ENCODE assay signal across 8 cellular contexts in genomic region chr2:67780841-67781240, GRCh38.
DNase-seq lines count a peak whose midpoint lies in the region; TF ChIP-seq lines count a peak whose summit lies in the region.
"Not testable (repeated sequence)": the region's sequence is repeated elsewhere in the genome, so short reads cannot be mapped to it uniquely, and the experiment has no call there.

No MANE protein-coding gene starts in this region.

- H4K20me1 ChIP-seq in fibroblast of lung (ENCODE audit: control insufficient read depth, extremely low read depth, insufficient read depth, low read length), result not testable (repeated sequence)

- H3K27ac Mint-ChIP-seq in MCF 10A (ENCODE audit: low read depth, unreplicated experiment), result peak overlapping the region; percentile 32
- H3K27ac Mint-ChIP-seq in osteocyte (ENCODE audit: unreplicated experiment), result peak overlapping the region; percentile 7

- TF ChIP-seq POLR2A in thyroid gland (IDR thresholded peaks at IDR 0.05), result not testable (repeated sequence)

- BruUV-seq in MCF 10A (replicated peaks; lab: Mats Ljungman, UMichigan), result not testable (repeated sequence)

- H3K9ac ChIP-seq in adipocyte (ENCODE audit: low read length); fibroblast of lung (ENCODE audit: insufficient read depth, low read length): not testable (repeated sequence)

- intact Hi-C loops in MCF 10A (cut with micrococcal nuclease); thyroid gland (cut with DNase I): not testable (repeated sequence)

- H2AFZ ChIP-seq in ACC112 (ENCODE audit: low read length, unreplicated experiment); fibroblast of lung (ENCODE audit: low read length): not testable (repeated sequence)

- WGBS in thyroid gland, 2 donors, result 32 to 42% methylated on average over 5 of the region's 5 CpGs

- not testable (repeated sequence) for H3K36me3 Mint-ChIP-seq in MCF 10A (ENCODE audit: insufficient read depth, unreplicated experiment); osteocyte (ENCODE audit: unreplicated experiment)

- DNase-seq in HCEC 1CT (peak; percentile 41), adipocyte (ENCODE audit: low read depth) (peak; percentile 36), fibroblast of lung (ENCODE audit: low read depth in 2 of 2) (peak; percentile 16 to 38), foreskin fibroblast (peak; percentile 59 to 65), thyroid gland (peak; percentile 44 to 54)
- not testable (repeated sequence) for DNase-seq in MCF 10A (ENCODE audit: unreplicated experiment); osteocyte (ENCODE audit: extremely low spot score, unreplicated experiment)

- not testable (repeated sequence) for H3K9me3 Mint-ChIP-seq in MCF 10A (ENCODE audit: unreplicated experiment); osteocyte (ENCODE audit: unreplicated experiment)

- H3K27me3 Mint-ChIP-seq in MCF 10A (ENCODE audit: insufficient read depth, unreplicated experiment); osteocyte (ENCODE audit: unreplicated experiment): not testable (repeated sequence)

- H3K4me1 Mint-ChIP-seq in MCF 10A (ENCODE audit: insufficient read depth, unreplicated experiment) (peaks cover 15% of the 10 kb centered on the region), osteocyte (ENCODE audit: unreplicated experiment) (peaks cover 20% of the 10 kb centered on the region)

- not testable (repeated sequence) for H3K4me3 Mint-ChIP-seq in MCF 10A (ENCODE audit: unreplicated experiment); osteocyte (ENCODE audit: unreplicated experiment)

- peaks cover 32% of the 10 kb centered on the region for H3K4me1 ChIP-seq in ACC112 (ENCODE audit: control insufficient read depth, insufficient read depth, low read length, unreplicated experiment)
- not testable (repeated sequence) for H3K4me1 ChIP-seq in adipocyte (ENCODE audit: control insufficient read depth, insufficient read depth, low read length); fibroblast of lung (ENCODE audit: control insufficient read depth, extremely low read depth, insufficient read depth, low read length)
- H3K4me1 ChIP-seq in thyroid gland, result peaks cover 26 to 30% of the 10 kb centered on the region in 2 donors

- not testable (repeated sequence) for H3K36me3 ChIP-seq in ACC112 (ENCODE audit: insufficient read depth, low read length); adipocyte (ENCODE audit: control insufficient read depth, insufficient read depth, low read length, severe bottlenecking); fibroblast of lung (ENCODE audit: control insufficient read depth, insufficient read depth, low read length); thyroid gland

- H3K79me2 ChIP-seq in ACC112 (ENCODE audit: control insufficient read depth, insufficient read depth, low read length, unreplicated experiment); fibroblast of lung (ENCODE audit: control insufficient read depth, insufficient read depth, low read length): not testable (repeated sequence)

- not testable (repeated sequence) for H3K4me3 ChIP-seq in ACC112 (ENCODE audit: low read depth, low read length); adipocyte (ENCODE audit: low read length); fibroblast of lung (replicated peaks in 1 of 4; ENCODE audit: control extremely low read depth in 1 of 4, insufficient read depth in 1 of 4, low read depth in 3 of 4, low read length in 4 of 4); foreskin fibroblast (ENCODE audit: low read depth in 1 of 2, low read length in 2 of 2); thyroid gland (replicated peaks in 1 of 3)

- not testable (repeated sequence) for H3K27me3 ChIP-seq in ACC112 (ENCODE audit: insufficient read depth, low read length); adipocyte (replicated peaks; ENCODE audit: control insufficient read depth, insufficient read depth, low read length); fibroblast of lung (ENCODE audit: control insufficient read depth, insufficient read depth, low read length); thyroid gland

- TF ChIP-seq CTCF in MCF 10A (IDR thresholded peaks at IDR 0.05; ENCODE audit: unreplicated experiment); fibroblast of lung (conservative IDR thresholded peaks at IDR 0.05 in 1 of 2, IDR thresholded peaks at IDR 0.05 in 1 of 2; ENCODE audit: low read depth in 1 of 2, low read length in 2 of 2); foreskin fibroblast (IDR thresholded peaks at IDR 0.05; ENCODE audit: low read depth, low read length); osteocyte (IDR thresholded peaks at IDR 0.05); thyroid gland (IDR thresholded peaks at IDR 0.05): not testable (repeated sequence)

- H3K27ac ChIP-seq in ACC112 (ENCODE audit: low read depth, low read length) (peak overlapping the region; percentile 8; the same call in 1 of the 2 replicates), thyroid gland (peak overlapping the region; percentile 69 to 89 (median 87))
- H3K27ac ChIP-seq in fibroblast of lung (ENCODE audit: insufficient read depth, low read length), result not testable (repeated sequence)

- H3K4me2 ChIP-seq in fibroblast of lung (ENCODE audit: extremely low read depth, insufficient read depth, low read length), result not testable (repeated sequence)

- CTCF ChIA-PET in MCF 10A (lab: Yijun Ruan, JAX), result interaction anchor here (0.6 to 0.7 kb wide), 2 partner anchors 9 to 1236 kb away, joined by 3 read pairs; no protein-coding TSS in a partner anchor

- not testable (repeated sequence) for H3K9me3 ChIP-seq in adipocyte (ENCODE audit: control insufficient read depth, low read length); fibroblast of lung (ENCODE audit: control insufficient read depth, insufficient read depth, low read depth, low read length); thyroid gland

- POLR2A ChIA-PET in MCF 10A (lab: Yijun Ruan, JAX), result interaction anchor here (1.0 to 2.2 kb wide), 3 partner anchors 10 to 17 kb away, joined by 3 to 5 read pairs (median 4); no protein-coding TSS in a partner anchor
